In the genomic region with DNA sequence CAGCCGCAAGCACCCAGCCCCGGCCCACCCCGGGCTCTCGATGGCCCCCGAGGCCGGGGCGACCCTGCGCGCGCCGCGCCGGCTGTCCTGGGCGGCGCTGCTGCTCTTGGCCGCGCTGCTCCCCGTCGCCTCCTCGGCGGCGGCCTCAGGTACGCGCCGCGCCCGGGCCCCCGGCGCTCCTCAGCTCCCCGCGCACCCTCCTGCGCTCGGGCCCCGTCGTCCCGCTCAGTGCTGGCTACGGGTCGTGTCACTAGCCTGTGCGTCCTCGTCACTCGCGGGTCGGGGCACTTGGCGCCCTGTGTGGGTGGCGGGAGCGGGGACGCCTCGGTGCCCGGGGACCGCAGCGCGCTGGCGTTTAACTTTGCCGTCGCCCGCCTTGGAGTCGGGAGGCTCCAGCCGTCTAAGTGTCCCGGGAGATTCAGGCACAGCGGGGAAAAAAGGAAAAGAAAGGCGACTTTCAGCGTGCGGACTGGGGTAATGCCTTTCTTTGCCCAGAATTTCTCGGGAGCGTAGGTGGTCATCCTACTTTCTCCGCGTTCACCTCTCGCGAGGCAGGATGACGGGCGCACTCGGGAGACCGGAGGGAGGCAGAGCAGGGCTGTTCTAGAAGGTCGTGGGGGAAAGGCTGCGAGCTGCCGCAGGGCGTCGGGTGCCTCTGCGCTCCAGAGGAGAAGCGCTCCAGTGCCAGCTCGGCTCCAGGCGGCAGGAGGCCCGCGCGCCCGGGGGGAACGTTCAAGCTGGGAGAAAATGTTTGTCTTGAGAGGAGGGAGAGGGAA, we compare ENCODE assay signal across 8 cellular contexts. TPM values are rescaled to one million over a fixed set of nuclear protein-coding genes. Genes with fewer than 3 reads are reported as not detected.
DNase-seq lines count a peak whose midpoint lies in the region; ATAC-seq and TF ChIP-seq lines count a peak whose summit lies in the region.

No MANE protein-coding gene starts in this region.

- no peak for TF ChIP-seq CTCF in GM06990 (IDR thresholded peaks at IDR 0.05; ENCODE audit: insufficient read depth, low read length, poor library complexity, severe bottlenecking)
- no peak for TF ChIP-seq CTCF in left ventricle myocardium inferior (IDR thresholded peaks at IDR 0.05; ENCODE audit: borderline replicate concordance)

- H3K27ac ChIP-seq in left ventricle myocardium inferior (replicated peaks) = peak overlapping the region; percentile 7

- H3K36me3 ChIP-seq in GM06990 (ENCODE audit: control insufficient read depth, insufficient read depth, low read length) (no peaks in the 10 kb centered on the region), left ventricle myocardium inferior (no peaks in the 10 kb centered on the region)

- peaks cover 78% of the 10 kb centered on the region for H3K27me3 Mint-ChIP-seq in activated T-cell treated with anti-CD3 and anti-CD28 coated beads, Interleukin-2, amount 50 U/mL, for 4 hours (ENCODE audit: low read depth)

- H3K4me3 Mint-ChIP-seq in activated T-cell treated with anti-CD3 and anti-CD28 coated beads, Interleukin-2, amount 50 U/mL, for 4 hours = peak overlapping the region; percentile 69

- ATAC-seq in HG03342 (IDR thresholded peaks at IDR 0.05; ENCODE audit: unreplicated experiment) (peak; percentile 25), GM19328 (IDR thresholded peaks at IDR 0.05; ENCODE audit: unreplicated experiment) (no peak), HG03520 (IDR thresholded peaks at IDR 0.05; ENCODE audit: unreplicated experiment) (no peak)
- ATAC-seq in activated T-cell treated with anti-CD3 and anti-CD28 coated beads, Interleukin-2, amount 50 U/mL, for 4 hours = peak; percentile 45 to 70

- H3K4me3 ChIP-seq in GM06990 (replicated peaks; ENCODE audit: low read depth, low read length) (peak overlapping the region; percentile 20), left ventricle myocardium inferior (peak overlapping the region; percentile 63), skeletal muscle cell (ENCODE audit: low read depth, low read length) (peak overlapping the region; percentile 41)

- DNase-seq in GM06990 (ENCODE audit: extremely low read depth, insufficient read length) (peak; percentile 29), left ventricle myocardium inferior (peak; percentile 22), skeletal muscle cell (ENCODE audit: low read depth) (no peak), NCI-H2196 treated with DMSO at 0.1 percent for 48 hours (lab: John Stamatoyannopoulos, UW; ENCODE audit: unreplicated experiment) (no peak)
- DNase-seq in activated T-cell treated with anti-CD3 and anti-CD28 coated beads, Interleukin-2, amount 50 U/mL, for 4 hours = no peak

- intact Hi-C loops in left ventricle myocardium inferior (cut with micrococcal nuclease) = loop anchor here (10.0 kb wide), 1 partner anchor 485 kb away; no protein-coding TSS in a partner anchor

- no peaks in the 10 kb centered on the region for H3K9me3 Mint-ChIP-seq in activated T-cell treated with anti-CD3 and anti-CD28 coated beads, Interleukin-2, amount 50 U/mL, for 4 hours

- no peaks in the 10 kb centered on the region for H3K9me3 ChIP-seq in left ventricle myocardium inferior (replicated peaks)

- H3K36me3 Mint-ChIP-seq in activated T-cell treated with anti-CD3 and anti-CD28 coated beads, Interleukin-2, amount 50 U/mL, for 4 hours (ENCODE audit: insufficient read depth) = no peaks in the 10 kb centered on the region

- H3K4me1 ChIP-seq in left ventricle myocardium inferior = peaks cover 30% of the 10 kb centered on the region

- peaks cover 2% of the 10 kb centered on the region for H3K27me3 ChIP-seq in GM06990 (replicated peaks; ENCODE audit: control insufficient read depth, insufficient read depth, low read length)
- H3K27me3 ChIP-seq in left ventricle myocardium inferior (ENCODE audit: low read depth) = peaks cover 96% of the 10 kb centered on the region

- peaks cover 19% of the 10 kb centered on the region for H3K4me1 Mint-ChIP-seq in activated T-cell treated with anti-CD3 and anti-CD28 coated beads, Interleukin-2, amount 50 U/mL, for 4 hours (ENCODE audit: low read depth)

RNA-seq across cellular contexts. Expression of a gene that starts 0.5 kb away (rescaled TPM):
- under 1 TPM in 1 of 3 donors, not detected in 2; 0.03 TPM for total RNA-seq in activated T-cell treated with anti-CD3 and anti-CD28 coated beads, Interleukin-2, amount 50 U/mL, for 4 hours
- 1.8 TPM for total RNA-seq in left ventricle myocardium inferior

Comparison
In these comparisons a context has a peak if more than half of its experiments do, and no peak if none do; other contexts are left out.
1. DNase-seq: peak in GM06990 (single experiment) and left ventricle myocardium inferior (single experiment); none in activated T-cell treated with anti-CD3 and anti-CD28 coated beads, Interleukin-2, amount 50 U/mL, for 4 hours (single experiment), skeletal muscle cell (single experiment) and NCI-H2196 treated with DMSO at 0.1 percent for 48 hours (single experiment).
2. ATAC-seq: peak in HG03342 (single experiment) and activated T-cell treated with anti-CD3 and anti-CD28 coated beads, Interleukin-2, amount 50 U/mL, for 4 hours (2 of 2); none in GM19328 (single experiment) and HG03520 (single experiment).
3. Peak in every context shown above with its lines, with median percentiles within 50 percentile points of each other: H3K4me3 ChIP-seq.